ENCODE assay signal across 8 cellular contexts in genomic region chr4:8961388-8961787, GRCh38.
DNase-seq lines count a peak whose midpoint lies in the region; ATAC-seq, FAIRE-seq and TF ChIP-seq lines count a peak whose summit lies in the region.
"Not testable (repeated sequence)": the region's sequence is repeated elsewhere in the genome, so short reads cannot be mapped to it uniquely, and the experiment has no call there.

No MANE protein-coding gene starts in this region.

- H3K4me1 ChIP-seq in A549, left lung: not testable (repeated sequence)

- TF ChIP-seq CTCF in A549 (IDR thresholded peaks at IDR 0.05) = peak; percentile 22; the same call in 2 of the 3 replicates
- peak; percentile 63 for TF ChIP-seq CTCF in GM12864 (IDR thresholded peaks at IDR 0.05; ENCODE audit: low read depth, low read length, missing control alignments)
- TF ChIP-seq CTCF in NB4 (IDR thresholded peaks at IDR 0.05; ENCODE audit: low read depth, low read length) = peak; percentile 63
- peak; percentile 42 to 63 for TF ChIP-seq CTCF in left lung (IDR thresholded peaks at IDR 0.05)

- not testable (repeated sequence) for FAIRE-seq in A549 (lab: Jason Lieb, UNC)

- not testable (repeated sequence) for H3K36me3 Mint-ChIP-seq in activated T-helper 1 cell treated with anti-CD3 and anti-CD28 coated beads, Interleukin-12 subunit alpha, Interleukin-12 subunit beta, Interleukin-2, Interleukin-4 antibody, amounts not matched to agents 30 ng/mL and 10 ng/mL and 1 ng/mL, durations not matched to agents 14 hours and 24 hours and 36 hours (ENCODE audit: low read depth)

- WGBS in A549 (ENCODE audit: missing lambda C conversion rate) = no CpG with 5 or more reads among the region's 10 CpGs

- TF ChIP-seq POLR2A in A549 (IDR thresholded peaks at IDR 0.05; ENCODE audit: low read length); NB4 (IDR thresholded peaks at IDR 0.05; ENCODE audit: extremely low read depth, insufficient read length); erythroblast (IDR thresholded peaks at IDR 0.05; ENCODE audit: low read length): not testable (repeated sequence)

- H3K27me3 ChIP-seq in left lung = peaks cover 8 to 93% of the 10 kb centered on the region in 2 donors

- not testable (repeated sequence) for ATAC-seq in A549, left lung

- H3K9me3 ChIP-seq in A549, left lung: not testable (repeated sequence)

- peak; percentile 32 to 57; a peak in 4 of 5 replicates for TF ChIP-seq RAD21 in A549 (conservative IDR thresholded peaks at IDR 0.05 in 1 of 2, IDR thresholded peaks at IDR 0.05 in 1 of 2)

- CTCF ChIA-PET in A549 (lab: Yijun Ruan, JAX) = interaction anchor here (1.2 kb wide), 1 partner anchor 24 kb away, joined by 3 read pairs; no protein-coding TSS in a partner anchor

- POLR2A ChIA-PET in A549 (lab: Yijun Ruan, JAX) = not testable (repeated sequence)

- H3K27ac Mint-ChIP-seq in activated T-helper 1 cell treated with anti-CD3 and anti-CD28 coated beads, Interleukin-12 subunit alpha, Interleukin-12 subunit beta, Interleukin-2, Interleukin-4 antibody, amounts not matched to agents 30 ng/mL and 10 ng/mL and 1 ng/mL, durations not matched to agents 14 hours and 24 hours and 36 hours = not testable (repeated sequence)

- DNase-seq in A549 (ENCODE audit: low read depth in 1 of 2, low spot score in 1 of 2) (peak in 1 of 2 experiments; percentile 48), NB4 (ENCODE audit: low read depth) (peak; percentile 74), SKM-1 treated with dmso at 0.1 percent for 144 hours (lab: John Stamatoyannopoulos, UW; ENCODE audit: unreplicated experiment) (peak; percentile 52), erythroblast (lab: John Stamatoyannopoulos, UW) (peak; percentile 37 to 69), left lung (peak; percentile 50 to 89)
- DNase-seq in GM12864 (ENCODE audit: low read depth) = not testable (repeated sequence)
- DNase-seq in activated T-helper 1 cell treated with anti-CD3 and anti-CD28 coated beads, Interleukin-12 subunit alpha, Interleukin-12 subunit beta, Interleukin-2, Interleukin-4 antibody, amounts not matched to agents 30 ng/mL and 10 ng/mL and 1 ng/mL, durations not matched to agents 14 hours and 24 hours and 36 hours (ENCODE audit: low spot score) = peak; percentile 6
- peak; percentile 11 to 67 for DNase-seq in stimulated activated CD4-positive, alpha-beta T cell treated with anti-CD3 and anti-CD28 coated beads, Interleukin-12 subunit alpha, Interleukin-12 subunit beta, amount 100 ng/mL, for 24 hours (ENCODE audit: low read depth in 2 of 2)

- H3K4me2 ChIP-seq in A549 = not testable (repeated sequence)

- not testable (repeated sequence) for H3K4me3 ChIP-seq in A549; GM12864 (ENCODE audit: low read depth, low read length); NB4 (ENCODE audit: low read depth, low read length); left lung

- not testable (repeated sequence) for TF ChIP-seq EP300 in A549 (IDR thresholded peaks at IDR 0.05)

- intact Hi-C loops in activated T-helper 1 cell treated with anti-CD3 and anti-CD28 coated beads, Interleukin-12 subunit alpha, Interleukin-12 subunit beta, Interleukin-2, Interleukin-4 antibody, amounts not matched to agents 30 ng/mL and 10 ng/mL and 1 ng/mL, durations not matched to agents 14 hours and 24 hours and 36 hours (cut with micrococcal nuclease); left lung (cut with DNase I): not testable (repeated sequence)

- H3K36me3 ChIP-seq in left lung = not testable (repeated sequence)

- not testable (repeated sequence) for H3K27ac ChIP-seq in A549, left lung

- not testable (repeated sequence) for H3K4me1 Mint-ChIP-seq in activated T-helper 1 cell treated with anti-CD3 and anti-CD28 coated beads, Interleukin-12 subunit alpha, Interleukin-12 subunit beta, Interleukin-2, Interleukin-4 antibody, amounts not matched to agents 30 ng/mL and 10 ng/mL and 1 ng/mL, durations not matched to agents 14 hours and 24 hours and 36 hours (ENCODE audit: low read depth)

- H3K4me3 Mint-ChIP-seq in activated T-helper 1 cell treated with anti-CD3 and anti-CD28 coated beads, Interleukin-12 subunit alpha, Interleukin-12 subunit beta, Interleukin-2, Interleukin-4 antibody, amounts not matched to agents 30 ng/mL and 10 ng/mL and 1 ng/mL, durations not matched to agents 14 hours and 24 hours and 36 hours = not testable (repeated sequence)

- H3K9me3 Mint-ChIP-seq in activated T-helper 1 cell treated with anti-CD3 and anti-CD28 coated beads, Interleukin-12 subunit alpha, Interleukin-12 subunit beta, Interleukin-2, Interleukin-4 antibody, amounts not matched to agents 30 ng/mL and 10 ng/mL and 1 ng/mL, durations not matched to agents 14 hours and 24 hours and 36 hours = not testable (repeated sequence)

- H3K27me3 Mint-ChIP-seq in activated T-helper 1 cell treated with anti-CD3 and anti-CD28 coated beads, Interleukin-12 subunit alpha, Interleukin-12 subunit beta, Interleukin-2, Interleukin-4 antibody, amounts not matched to agents 30 ng/mL and 10 ng/mL and 1 ng/mL, durations not matched to agents 14 hours and 24 hours and 36 hours (ENCODE audit: insufficient read depth) = not testable (repeated sequence)

TF ChIP-seq in A549, 52 proteins besides CTCF, POLR2A, EP300 and RAD21:
- 0 out of 3 replicates have a peak, but pooled peaks have one; percentile 7 for TF ChIP-seq SMC3 (IDR thresholded peaks at IDR 0.05)
